ENCODE assay signal across 28 cellular contexts in the genomic region with DNA sequence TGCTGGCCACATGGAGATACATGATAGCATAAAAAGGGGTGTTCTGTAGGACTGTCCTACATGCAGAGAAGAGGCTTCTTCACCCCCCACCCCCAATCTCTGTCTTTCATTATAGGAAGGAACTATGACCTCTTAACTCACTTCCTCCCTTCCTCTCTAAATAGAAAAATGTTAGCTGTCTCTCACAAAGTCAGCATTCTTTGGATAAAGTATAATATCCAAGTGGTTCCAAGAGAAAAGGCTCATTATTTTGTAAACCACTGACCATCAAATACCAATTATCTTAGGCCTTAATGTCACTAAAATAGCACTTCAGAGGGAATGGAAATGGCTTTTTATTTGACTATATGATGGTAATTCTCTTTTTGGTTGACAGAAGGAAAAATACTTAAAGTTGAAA.
"Had no signal": no experiment of that assay in that cellular context is flagged by ENCODE, and none has a peak within 500 bp of the region (broad histone marks: within the 10 kb centered on the region; RNA-seq: fewer than 3 reads in every experiment).

No MANE protein-coding gene starts in this region.

- DNase-seq: activated CD4-positive, alpha-beta T cell treated with anti-CD3 and anti-CD28 coated beads, Interleukin-2, amount 10 ng/mL, durations not matched to agents 24 days and 14 days; activated CD4-positive, alpha-beta T cell treated with anti-CD3 and anti-CD28 coated beads, Interleukin-2, amount 50 U/mL, for 4 hours; activated CD8-positive, alpha-beta T cell treated with anti-CD3 and anti-CD28 coated beads for 36 hours; activated effector memory CD4-positive, alpha-beta T cell treated with anti-CD3 and anti-CD28 coated beads, Interleukin-2, amount 50 U/mL, for 16 hours; activated naive CD4-positive, alpha-beta T cell; activated naive CD4-positive, alpha-beta T cell treated with anti-CD3 and anti-CD28 coated beads, Interleukin-2, amount 50 U/mL, for 16 hours; activated naive CD8-positive, alpha-beta T cell treated with anti-CD3 and anti-CD28 coated beads for 36 hours; activated T-cell treated with anti-CD3 and anti-CD28 coated beads, Interleukin-2, amount 50 U/mL, for 1 hour; activated T-cell treated with anti-CD3 and anti-CD28 coated beads, Interleukin-2, amount 50 U/mL, for 72 hours; amniotic stem cell; aorta; brain microvascular endothelial cell; central memory CD4-positive, alpha-beta T cell; NCI-H1092 treated with DMSO at 0.1 percent for 48 hours; NCI-H1417; NCI-H146; NCI-H187 treated with DMSO at 0.1 percent for 48 hours; NCI-H2081; NCI-H2171 treated with DMSO at 0.1 percent for 48 hours; NCI-H345; NCI-H524 treated with DMSO at 0.1 percent for 48 hours; RPMI8226; SIG-M5; SW 1271; T-helper 1 cell; T-helper 2 cell; T-helper 9 cell had no signal

- H3K4me3 ChIP-seq: K562 had no signal

- H3K27me3 ChIP-seq: brain microvascular endothelial cell had no signal

- H3K27ac ChIP-seq: brain microvascular endothelial cell had no signal
